ENCODE assay signal across 1 cellular context in the genomic region with DNA sequence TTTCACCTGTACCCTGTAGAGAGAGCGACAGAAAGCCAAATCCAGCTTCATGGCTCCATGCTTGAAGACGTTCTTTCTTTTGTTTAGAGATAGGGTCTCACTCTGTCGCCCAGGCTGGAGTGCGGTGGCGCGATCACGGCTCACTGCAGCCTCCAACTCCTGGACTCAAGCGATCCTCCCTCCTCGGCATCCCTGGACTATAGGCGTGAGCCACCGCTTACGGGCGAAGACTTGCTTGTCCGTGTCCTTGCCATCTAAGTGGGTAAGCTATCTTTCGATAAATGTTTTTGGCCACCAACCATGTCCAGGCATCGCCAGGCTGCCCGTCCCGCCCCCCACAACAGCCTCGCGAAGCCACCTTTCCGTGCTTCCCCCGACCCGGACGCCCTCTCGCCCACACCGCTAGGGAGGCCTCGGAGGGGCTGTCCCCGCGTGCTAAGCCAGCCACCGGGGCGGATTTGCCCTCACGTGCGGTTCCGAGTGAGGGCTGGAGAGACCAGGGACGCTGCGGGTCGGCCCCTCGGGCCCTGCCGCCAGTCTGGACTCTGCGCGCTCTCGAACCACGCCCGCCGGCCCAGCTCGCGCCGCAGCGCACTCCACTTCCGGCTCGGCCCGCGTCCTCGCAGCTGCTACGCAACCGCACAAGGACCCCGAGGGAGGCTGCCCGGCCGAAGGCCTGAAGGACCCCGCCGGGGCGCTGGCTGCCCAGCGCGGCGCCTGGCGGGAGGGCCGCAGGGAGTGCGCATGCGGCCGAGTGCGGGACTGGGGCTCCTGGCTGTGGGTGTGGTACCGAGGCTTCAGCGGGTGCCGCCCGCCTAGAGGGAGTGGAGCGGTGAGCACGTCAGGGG.
A peak's percentile ranks its signal among the peaks of the same experiment; 100 is the strongest.
TF ChIP-seq lines count a peak whose summit lies in the region.

A gene (minus strand): TSS at position 604 of the 848 bp plus-strand sequence. CDS start 1,342 bp downstream, outside the sequence.

TF ChIP-seq in GM23338, 12 proteins besides CTCF, POLR2A, EP300 and RAD21:
- peak; percentile 59 for TF ChIP-seq POLR2AphosphoS5 (IDR thresholded peaks at IDR 0.05; ENCODE audit: low read depth)
